In genomic region chr13:55783841-55784240, GRCh38 we compare ENCODE assay signal across 2 cellular contexts.
TF ChIP-seq lines count a peak whose summit lies in the region.

No MANE protein-coding gene starts in this region.

TF ChIP-seq in GM23338, 12 proteins besides CTCF, POLR2A, EP300 and RAD21:
- TF ChIP-seq POLR2AphosphoS5 (IDR thresholded peaks at IDR 0.05; ENCODE audit: low read depth) (no peak), EZH2 (IDR thresholded peaks at IDR 0.05; ENCODE audit: low read depth, unreplicated experiment) (no peak)
- TF ChIP-seq, protein P1, sequence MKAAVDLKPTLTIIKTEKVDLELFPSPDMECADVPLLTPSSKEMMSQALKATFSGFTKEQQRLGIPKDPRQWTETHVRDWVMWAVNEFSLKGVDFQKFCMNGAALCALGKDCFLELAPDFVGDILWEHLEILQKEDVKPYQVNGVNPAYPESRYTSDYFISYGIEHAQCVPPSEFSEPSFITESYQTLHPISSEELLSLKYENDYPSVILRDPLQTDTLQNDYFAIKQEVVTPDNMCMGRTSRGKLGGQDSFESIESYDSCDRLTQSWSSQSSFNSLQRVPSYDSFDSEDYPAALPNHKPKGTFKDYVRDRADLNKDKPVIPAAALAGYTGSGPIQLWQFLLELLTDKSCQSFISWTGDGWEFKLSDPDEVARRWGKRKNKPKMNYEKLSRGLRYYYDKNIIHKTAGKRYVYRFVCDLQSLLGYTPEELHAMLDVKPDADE (IDR thresholded peaks at IDR 0.05) = no peak

TF ChIP-seq in H1, 55 proteins besides CTCF, POLR2A, EP300 and RAD21:
- TF ChIP-seq, protein P2, sequence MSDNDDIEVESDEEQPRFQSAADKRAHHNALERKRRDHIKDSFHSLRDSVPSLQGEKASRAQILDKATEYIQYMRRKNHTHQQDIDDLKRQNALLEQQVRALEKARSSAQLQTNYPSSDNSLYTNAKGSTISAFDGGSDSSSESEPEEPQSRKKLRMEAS (IDR thresholded peaks at IDR 0.05) = no peak
- TF ChIP-seq HDAC6 (IDR thresholded peaks at IDR 0.05; ENCODE audit: low read depth, low read length) (no peak), SP1 (IDR thresholded peaks at IDR 0.05; ENCODE audit: low read depth, low read length) (no peak), RBBP5 (IDR thresholded peaks at IDR 0.05; ENCODE audit: borderline replicate concordance, low read depth, low read length) (no peak), MAFK (IDR thresholded peaks at IDR 0.05; ENCODE audit: low read depth, low read length) (no peak)
